Comparison of ENCODE assay signal across 25 cellular contexts in the genomic region with DNA sequence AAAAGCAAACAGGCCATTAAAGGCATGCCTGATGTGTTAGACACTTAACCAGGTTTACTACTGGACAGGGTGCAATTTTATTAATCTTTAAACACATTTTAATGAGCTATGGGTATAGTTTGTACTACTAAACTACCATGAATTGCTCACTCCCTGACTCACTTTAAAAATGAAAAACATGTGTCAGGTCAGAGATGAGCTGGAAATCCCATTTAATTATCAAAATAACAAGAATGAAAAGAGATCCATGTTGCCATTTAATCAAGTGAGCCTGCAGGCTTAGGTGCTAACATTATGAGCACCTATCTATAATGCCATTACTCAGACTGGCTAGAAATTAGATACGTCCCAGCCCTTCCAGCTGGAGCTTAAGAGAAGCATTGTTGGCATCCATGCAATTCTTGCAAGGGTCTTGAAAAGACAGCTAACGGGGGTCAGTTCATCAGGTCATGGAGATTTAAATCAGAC.
DNase-seq lines count a peak whose midpoint lies in the region; ATAC-seq and TF ChIP-seq lines count a peak whose summit lies in the region.
"Had no signal": no experiment of that assay in that cellular context is flagged by ENCODE, and none has a peak within 500 bp of the region (broad histone marks: within the 10 kb centered on the region; RNA-seq: fewer than 3 reads in every experiment).

No MANE protein-coding gene starts in this region.

- ATAC-seq in omental fat pad (ENCODE audit: low FRiP score) (peak; percentile 26), GM19035 (IDR thresholded peaks at IDR 0.05; ENCODE audit: unreplicated experiment) (no peak)
- no peak for ATAC-seq in activated T-cell treated with anti-CD3 and anti-CD28 coated beads, Interleukin-2, amount 50 U/mL, for 72 hours (replicated peaks in 1 of 2)
- ATAC-seq: activated T-cell treated with anti-CD3 and anti-CD28 coated beads, Interleukin-2, amount 50 U/mL, for 4 hours; lower lobe of right lung had no signal

- no peak overlapping the region for H3K27ac Mint-ChIP-seq in activated T-cell treated with anti-CD3 and anti-CD28 coated beads, Interleukin-2, amount 50 U/mL, for 72 hours
- H3K27ac Mint-ChIP-seq: activated naive CD4-positive, alpha-beta T cell treated with anti-CD3 and anti-CD28 coated beads for 36 hours; dendritic cell treated with granulocyte-macrophage colony-stimulating factor and Interleukin-4, amounts not matched to agents 40 ng/mL and 50 ng/mL, for 4 days had no signal

- DNase-seq in AG10803 (ENCODE audit: low read depth) (peak; percentile 48), NCI-H82 (lab: John Stamatoyannopoulos, UW) (peak; percentile 81), fibroblast of peridontal ligament (ENCODE audit: extremely low read depth) (peak; percentile 6), omental fat pad (ENCODE audit: low spot score) (no peak), esophagus muscularis mucosa (ENCODE audit: extremely low spot score) (no peak)
- no peak for DNase-seq in activated T-cell treated with anti-CD3 and anti-CD28 coated beads, Interleukin-2, amount 50 U/mL, for 72 hours
- no peak for DNase-seq in activated CD4-positive, alpha-beta T cell treated with anti-CD3 and anti-CD28 coated beads, Interleukin-2, amount 50 U/mL, for 48 hours
- DNase-seq: activated CD4-positive, CD25-positive, alpha-beta regulatory T cell treated with anti-CD3 and anti-CD28 coated beads, Interleukin-2, amount 50 U/mL, for 72 hours; activated CD8-positive, alpha-beta memory T cell treated with anti-CD3 and anti-CD28 coated beads for 24 hours; activated naive CD4-positive, alpha-beta T cell treated with anti-CD3 and anti-CD28 coated beads for 36 hours; activated T-cell treated with anti-CD3 and anti-CD28 coated beads, Interleukin-2, amount 50 U/mL, for 4 hours; amygdala; GOT3; IMR-90; lower lobe of right lung; NCI-H1417 treated with DMSO at 0.1 percent for 48 hours; NCI-H524 treated with DMSO at 0.1 percent for 48 hours; SHP77; stimulated activated CD4-positive, alpha-beta T cell treated with anti-CD3 and anti-CD28 coated beads, Interleukin-4, amount 100 ng/mL, for 4 hours; stomach; T-helper 1 cell had no signal

- no peak for TF ChIP-seq POLR2A in esophagus muscularis mucosa (IDR thresholded peaks at IDR 0.05; ENCODE audit: low read depth)

- no peaks in the 10 kb centered on the region for H3K9me3 Mint-ChIP-seq in activated T-cell treated with anti-CD3 and anti-CD28 coated beads, Interleukin-2, amount 50 U/mL, for 72 hours
- H3K9me3 Mint-ChIP-seq: activated naive CD4-positive, alpha-beta T cell treated with anti-CD3 and anti-CD28 coated beads for 36 hours; activated T-cell treated with anti-CD3 and anti-CD28 coated beads, Interleukin-2, amount 50 U/mL, for 4 hours; dendritic cell treated with granulocyte-macrophage colony-stimulating factor and Interleukin-4, amounts not matched to agents 40 ng/mL and 50 ng/mL, for 4 days had no signal

- H3K9me3 ChIP-seq in esophagus muscularis mucosa, result no peaks in the 10 kb centered on the region
- H3K9me3 ChIP-seq: lower lobe of right lung, neutrophil, stomach had no signal

- H3K36me3 ChIP-seq in esophagus muscularis mucosa, result no peaks in the 10 kb centered on the region
- H3K36me3 ChIP-seq: lower lobe of right lung, neutrophil, stomach had no signal

- TF ChIP-seq CTCF in AG10803 (conservative IDR thresholded peaks at IDR 0.05; ENCODE audit: low read length) (no peak), omental fat pad (IDR thresholded peaks at IDR 0.05) (no peak), esophagus muscularis mucosa (IDR thresholded peaks at IDR 0.05) (no peak)

- H3K4me1 ChIP-seq in esophagus muscularis mucosa, result peaks cover 0 to 3% (median 0%) of the 10 kb centered on the region in 4 donors
- H3K4me1 ChIP-seq: lower lobe of right lung had no signal

- no peaks in the 10 kb centered on the region for H3K36me3 Mint-ChIP-seq in activated T-cell treated with anti-CD3 and anti-CD28 coated beads, Interleukin-2, amount 50 U/mL, for 72 hours (ENCODE audit: insufficient read depth in 2 of 2)

- H3K4me3 ChIP-seq in AG10803 (ENCODE audit: low read length), result no peak overlapping the region
- H3K4me3 ChIP-seq in esophagus muscularis mucosa, result no peak overlapping the region
- H3K4me3 ChIP-seq: lower lobe of right lung, stomach had no signal

- no peak overlapping the region for H3K27ac ChIP-seq in esophagus muscularis mucosa (replicated peaks in 1 of 4)
- H3K27ac ChIP-seq: C4-2B, lower lobe of right lung, neutrophil, stomach had no signal

- intact Hi-C loops in esophagus muscularis mucosa (cut with DNase I), result no loop called here

- no peaks in the 10 kb centered on the region for H3K27me3 ChIP-seq in esophagus muscularis mucosa
- H3K27me3 ChIP-seq: neutrophil, stomach had no signal

- H3K4me3 Mint-ChIP-seq in activated T-cell treated with anti-CD3 and anti-CD28 coated beads, Interleukin-2, amount 50 U/mL, for 72 hours, result no peak overlapping the region
- H3K4me3 Mint-ChIP-seq: activated naive CD4-positive, alpha-beta T cell treated with anti-CD3 and anti-CD28 coated beads for 36 hours; activated T-cell treated with anti-CD3 and anti-CD28 coated beads, Interleukin-2, amount 50 U/mL, for 4 hours; dendritic cell treated with granulocyte-macrophage colony-stimulating factor and Interleukin-4, amounts not matched to agents 40 ng/mL and 50 ng/mL, for 4 days had no signal

- H3K27me3 Mint-ChIP-seq in activated T-cell treated with anti-CD3 and anti-CD28 coated beads, Interleukin-2, amount 50 U/mL, for 72 hours (ENCODE audit: low read depth), result no peaks in the 10 kb centered on the region

- no peaks in the 10 kb centered on the region for H3K4me1 Mint-ChIP-seq in activated T-cell treated with anti-CD3 and anti-CD28 coated beads, Interleukin-2, amount 50 U/mL, for 72 hours (ENCODE audit: low read depth)

- 73% methylated on average over 2 of the region's 2 CpGs for WGBS in esophagus muscularis mucosa

- TF ChIP-seq EP300 in esophagus muscularis mucosa (IDR thresholded peaks at IDR 0.05), result no peak

Comparison
In these comparisons a context has a peak if more than half of its experiments do, and no peak if none do; other contexts are left out.
1. DNase-seq: peak in AG10803 (single experiment), NCI-H82 (single experiment) and fibroblast of peridontal ligament (single experiment); none in omental fat pad (single experiment), esophagus muscularis mucosa (single experiment), activated T-cell treated with anti-CD3 and anti-CD28 coated beads, Interleukin-2, amount 50 U/mL, for 72 hours (0 of 2) and activated CD4-positive, alpha-beta T cell treated with anti-CD3 and anti-CD28 coated beads, Interleukin-2, amount 50 U/mL, for 48 hours (0 of 2).